Comparison of ENCODE assay signal across 9 cellular contexts in the genomic region with DNA sequence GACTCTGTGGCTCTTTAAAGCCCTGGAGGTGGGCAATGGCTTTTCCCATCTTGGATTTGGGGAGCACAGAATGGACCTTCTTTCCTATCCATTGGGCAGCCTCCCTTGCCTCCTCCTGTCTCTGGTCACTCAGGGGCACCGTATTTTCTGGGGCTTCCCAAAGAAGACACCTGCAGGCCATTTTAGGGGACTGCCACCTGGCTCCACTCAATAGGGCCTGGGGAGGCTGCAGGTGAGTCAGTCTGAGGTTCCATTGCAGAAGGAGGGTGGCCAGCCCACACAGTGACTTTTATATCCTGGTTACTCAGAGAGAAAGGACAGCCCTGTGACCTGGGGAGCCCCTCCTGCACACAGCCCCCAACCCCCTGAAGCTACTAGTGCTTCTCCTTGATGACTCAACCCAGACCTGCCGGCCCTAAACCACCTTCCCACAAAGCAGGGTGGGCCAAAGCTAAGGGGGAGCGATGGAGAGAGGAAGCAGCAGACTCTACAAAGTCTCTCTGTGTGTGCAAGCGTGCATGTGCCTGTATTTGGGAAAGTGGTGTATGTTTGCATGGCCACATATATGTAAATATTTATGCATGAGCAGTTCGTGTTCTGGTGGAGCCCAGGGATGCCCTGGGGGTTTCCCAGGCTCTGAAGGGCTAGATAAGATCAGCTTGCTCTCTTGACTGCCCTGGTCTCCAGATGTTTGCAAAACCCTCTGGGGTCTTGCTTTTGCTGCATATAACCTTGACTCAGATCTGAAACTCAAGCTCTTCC. TPM values are rescaled to one million over a fixed set of nuclear protein-coding genes. Genes with fewer than 3 reads are reported as not detected.
DNase-seq lines count a peak whose midpoint lies in the region; ATAC-seq and TF ChIP-seq lines count a peak whose summit lies in the region.
"Had no signal": no experiment of that assay in that cellular context is flagged by ENCODE, and none has a peak within 500 bp of the region (broad histone marks: within the 10 kb centered on the region; RNA-seq: fewer than 3 reads in every experiment).

No MANE protein-coding gene starts in this region.

- CTCF ChIA-PET in RWPE1 (lab: Yijun Ruan, JAX) = interaction anchor here (0.9 kb wide), 1 partner anchor 45 kb away, joined by 4 read pairs; no protein-coding TSS in a partner anchor
- CTCF ChIA-PET in CD4-positive, alpha-beta memory T cell (lab: Charles Lee; ENCODE audit: partially characterized antibody) = interaction anchor here (0.7 kb wide), 1 partner anchor 12 kb away, joined by 3 read pairs; no protein-coding TSS in a partner anchor

- no peak overlapping the region for H3K4me3 ChIP-seq in CD4-positive, alpha-beta memory T cell (ENCODE audit: low read length in 2 of 2)
- H3K4me3 ChIP-seq: cardiac muscle cell had no signal

- in situ Hi-C loops in ACHN (cut with HindIII; ENCODE audit: low pct_ligation_motif_present, low pct_unique_long_range_greater_than_20kb, low sequenced_read_pairs) = no loop called here

- no peak for TF ChIP-seq CTCF in RWPE1 (conservative IDR thresholded peaks at IDR 0.05; ENCODE audit: low read depth)

- H3K27ac ChIP-seq in RWPE1 = peak overlapping the region; percentile 15
- no peak overlapping the region for H3K27ac ChIP-seq in CD4-positive, alpha-beta memory T cell (ENCODE audit: low read depth, low read length)
- H3K27ac ChIP-seq: cardiac muscle cell had no signal

- H3K36me3 Mint-ChIP-seq in CD4-positive, alpha-beta memory T cell = no peaks in the 10 kb centered on the region

- H3K27me3 ChIP-seq in CD4-positive, alpha-beta memory T cell (ENCODE audit: insufficient read depth, low read length) = no peaks in the 10 kb centered on the region
- H3K27me3 ChIP-seq: cardiac muscle cell had no signal

- POLR2A ChIA-PET in RWPE1 (lab: Yijun Ruan, JAX; ENCODE audit: low non-redundant PET) = no interaction called here
- POLR2A ChIA-PET in CD4-positive, alpha-beta memory T cell (lab: Charles Lee; ENCODE audit: partially characterized antibody) = no interaction called here

- H3K27ac Mint-ChIP-seq in CD4-positive, alpha-beta memory T cell = peak overlapping the region in 2 of 7 donors; percentile 19 to 42

- H3K4me1 Mint-ChIP-seq in CD4-positive, alpha-beta memory T cell = peaks cover 0 to 6% (median 2%) of the 10 kb centered on the region in 4 donors

- DNase-seq in activated effector memory CD4-positive, alpha-beta T cell treated with anti-CD3 and anti-CD28 coated beads, Interleukin-2, amount 50 U/mL, for 16 hours = peak; percentile 67
- no peak for DNase-seq in activated effector memory CD4-positive, alpha-beta T cell treated with Interleukin-2 at 50 U/mL for 16 hours
- peak; percentile 36 for DNase-seq in RWPE1 (ENCODE audit: low spot score)
- peak; percentile 96 for DNase-seq in islet precursor cell
- DNase-seq in epidermal melanocyte (ENCODE audit: insufficient read length, low spot score) = no peak
- no peak for DNase-seq in ACHN
- no peak for DNase-seq in CD4-positive, alpha-beta memory T cell

- H3K9me3 ChIP-seq in CD4-positive, alpha-beta memory T cell (ENCODE audit: control insufficient read depth in 1 of 2, low read length in 2 of 2) = no peaks in the 10 kb centered on the region

- H3K36me3 ChIP-seq in CD4-positive, alpha-beta memory T cell (ENCODE audit: insufficient read depth, low read length) = no peaks in the 10 kb centered on the region
- H3K36me3 ChIP-seq: cardiac muscle cell had no signal

- H3K27me3 Mint-ChIP-seq in CD4-positive, alpha-beta memory T cell = peaks cover 0 to 2% of the 10 kb centered on the region in 2 donors

- no peaks in the 10 kb centered on the region for H3K4me1 ChIP-seq in CD4-positive, alpha-beta memory T cell (ENCODE audit: insufficient read depth, low read length)

- no peak overlapping the region for H3K4me3 Mint-ChIP-seq in CD4-positive, alpha-beta memory T cell

- peak; percentile 55 for ATAC-seq in HG02763 (IDR thresholded peaks at IDR 0.05; ENCODE audit: unreplicated experiment)

- peaks cover 0 to 2% (median 0%) of the 10 kb centered on the region in 8 donors for H3K9me3 Mint-ChIP-seq in CD4-positive, alpha-beta memory T cell

- intact Hi-C loops in CD4-positive, alpha-beta memory T cell (cut with micrococcal nuclease) = no loop called here

RNA-seq across cellular contexts. Expression of a gene that starts 5.0 kb away (rescaled TPM):
- total RNA-seq in CD4-positive, alpha-beta memory T cell = not detected
- not detected for polyA plus RNA-seq in CD4-positive, alpha-beta memory T cell

RNA-seq across cellular contexts. Expression of a gene that starts 18.7 kb away (rescaled TPM):
- total RNA-seq in CD4-positive, alpha-beta memory T cell = under 1 TPM in 1 of 2 experiments, not detected in 1; 0.26 TPM
- polyA plus RNA-seq in CD4-positive, alpha-beta memory T cell = not detected

RNA-seq across cellular contexts. Expression of a gene that starts 27.3 kb away (rescaled TPM):
- not detected for total RNA-seq in CD4-positive, alpha-beta memory T cell
- not detected for polyA plus RNA-seq in CD4-positive, alpha-beta memory T cell
- total RNA-seq: cardiac muscle cell had no signal
- polyA plus RNA-seq: cardiac muscle cell had no signal

Comparison
In these comparisons a context has a peak if more than half of its experiments do, and no peak if none do; other contexts are left out.
1. DNase-seq: peak in activated effector memory CD4-positive, alpha-beta T cell treated with anti-CD3 and anti-CD28 coated beads, Interleukin-2, amount 50 U/mL, for 16 hours (single experiment), RWPE1 (single experiment) and islet precursor cell (single experiment); none in activated effector memory CD4-positive, alpha-beta T cell treated with Interleukin-2 at 50 U/mL for 16 hours (single experiment), epidermal melanocyte (single experiment), ACHN (single experiment) and CD4-positive, alpha-beta memory T cell (0 of 5).